Comparison of ENCODE assay signal across 11 cellular contexts in genomic region chr1:225460021-225460736, GRCh38. TPM values are rescaled to one million over a fixed set of nuclear protein-coding genes. Genes with fewer than 3 reads are reported as not detected.
DNase-seq lines count a peak whose midpoint lies in the region; ATAC-seq lines count a peak whose summit lies in the region.
"Had no signal": no experiment of that assay in that cellular context is flagged by ENCODE, and none has a peak within 500 bp of the region (broad histone marks: within the 10 kb centered on the region; RNA-seq: fewer than 3 reads in every experiment).

No MANE protein-coding gene starts in this region.

- no peaks in the 10 kb centered on the region for H3K9me3 ChIP-seq in CD8-positive, alpha-beta memory T cell (ENCODE audit: low read length)

- DNase-seq in CD8-positive, alpha-beta memory T cell = peak in 2 of 5 donors; percentile 11 to 31
- peak; percentile 22 for DNase-seq in NCI-H446 treated with DMSO at 0.1 percent for 48 hours (lab: John Stamatoyannopoulos, UW)
- peak; percentile 23 for DNase-seq in cerebellar cortex (ENCODE audit: low spot score)
- peak; percentile 74 for DNase-seq in posterior vena cava (ENCODE audit: low spot score)
- DNase-seq in G401 (ENCODE audit: low spot score) = no peak
- no peak for DNase-seq in occipital lobe (lab: John Stamatoyannopoulos, UW)
- DNase-seq: NCI-H510A treated with DMSO at 0.1 percent for 48 hours had no signal

- peaks cover 42 to 58% (median 48%) of the 10 kb centered on the region in 3 donors for H3K4me1 Mint-ChIP-seq in CD8-positive, alpha-beta memory T cell

- H3K27ac Mint-ChIP-seq in CD8-positive, alpha-beta memory T cell = peak overlapping the region; percentile 65 to 96 (median 82)
- H3K27ac Mint-ChIP-seq: memory B cell had no signal

- intact Hi-C loops in posterior vena cava (cut with DNase I) = no loop called here

- no peak overlapping the region for H3K4me3 ChIP-seq in CD8-positive, alpha-beta memory T cell (ENCODE audit: low read length)
- H3K4me3 ChIP-seq: SK-N-MC, skin epidermis had no signal

- ATAC-seq in GM21529 (IDR thresholded peaks at IDR 0.05; ENCODE audit: unreplicated experiment) = no peak

- H3K36me3 ChIP-seq in CD8-positive, alpha-beta memory T cell (ENCODE audit: insufficient read depth, low read length) = no peaks in the 10 kb centered on the region

- peaks cover 0 to 3% of the 10 kb centered on the region in 2 donors for H3K27me3 Mint-ChIP-seq in CD8-positive, alpha-beta memory T cell

- in situ Hi-C loops in G401 (cut with HindIII; ENCODE audit: low sequenced_read_pairs) = no loop called here

- H3K9me3 Mint-ChIP-seq in CD8-positive, alpha-beta memory T cell = no peaks in the 10 kb centered on the region
- H3K9me3 Mint-ChIP-seq: memory B cell had no signal

- H3K27me3 ChIP-seq in CD8-positive, alpha-beta memory T cell (ENCODE audit: insufficient read depth, low read length, poor library complexity, severe bottlenecking) = no peaks in the 10 kb centered on the region

- H3K4me1 ChIP-seq in CD8-positive, alpha-beta memory T cell (ENCODE audit: insufficient read depth, low read length) = peaks cover 25% of the 10 kb centered on the region

- no peaks in the 10 kb centered on the region for H3K36me3 Mint-ChIP-seq in CD8-positive, alpha-beta memory T cell
- H3K36me3 Mint-ChIP-seq: memory B cell had no signal

- H3K27ac ChIP-seq in CD8-positive, alpha-beta memory T cell (ENCODE audit: low read depth, low read length) = no peak overlapping the region
- H3K27ac ChIP-seq: SK-N-MC had no signal

- H3K4me3 Mint-ChIP-seq in CD8-positive, alpha-beta memory T cell = peak overlapping the region in 6 of 7 donors; percentile 4 to 73 (median 40)
- H3K4me3 Mint-ChIP-seq: memory B cell had no signal

- POLR2A ChIA-PET in CD8-positive, alpha-beta memory T cell (lab: Charles Lee) = interaction anchor here (0.7 to 1.7 kb wide), 3 partner anchors 15 to 33 kb away, joined by 3 to 10 read pairs (median 9); no protein-coding TSS in a partner anchor

- CTCF ChIA-PET in CD8-positive, alpha-beta memory T cell (lab: Charles Lee) = interaction anchor here (0.9 to 1.8 kb wide), 9 partner anchors 12 to 605 kb away, joined by 3 to 11 read pairs (median 4); partner anchors contain the start of genes LBR and PYCR2

RNA-seq across cellular contexts. Expression of gene LBR, which starts 32.3 kb away (rescaled TPM):
- total RNA-seq in CD8-positive, alpha-beta memory T cell = 100 to 1,000 TPM; 125 to 132 TPM
- 110 TPM for polyA plus RNA-seq in CD8-positive, alpha-beta memory T cell
- total RNA-seq in posterior vena cava (10 to 100 TPM; 52.4 to 61.3 TPM), occipital lobe (71.6 TPM)
- total RNA-seq in G401 (2014; rRNA removed; shearing (Covaris generic)) = 31.6 and 49.1 TPM in 2 replicates

Comparison
In these comparisons a context has a peak if more than half of its experiments do, and no peak if none do; other contexts are left out.
1. DNase-seq: peak in NCI-H446 treated with DMSO at 0.1 percent for 48 hours (single experiment), cerebellar cortex (single experiment) and posterior vena cava (single experiment); none in G401 (single experiment) and occipital lobe (single experiment).